16 cellular contexts compared by ENCODE assay signal in the genomic region with DNA sequence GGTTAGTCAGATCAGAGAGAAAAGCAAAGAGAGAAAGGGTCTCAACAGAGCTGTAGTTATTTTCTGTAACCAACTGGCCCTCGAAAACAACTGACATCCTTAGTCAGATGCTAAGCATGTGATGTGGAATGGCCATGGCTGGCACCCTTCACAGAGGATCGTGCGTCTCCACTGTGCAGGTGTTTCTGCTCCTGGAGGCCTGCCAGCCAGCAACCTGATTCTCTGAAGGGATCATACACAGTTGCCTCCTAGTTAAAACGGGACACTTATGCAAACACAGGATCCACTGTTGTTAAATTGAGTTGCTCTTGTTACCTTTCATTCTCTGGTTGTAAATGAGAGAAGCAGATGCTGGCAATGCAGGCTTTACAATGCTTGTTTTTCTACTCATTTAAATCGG.
DNase-seq lines count a peak whose midpoint lies in the region; ATAC-seq and TF ChIP-seq lines count a peak whose summit lies in the region.
"Had no signal": no experiment of that assay in that cellular context is flagged by ENCODE, and none has a peak within 500 bp of the region (broad histone marks: within the 10 kb centered on the region; RNA-seq: fewer than 3 reads in every experiment).

No MANE protein-coding gene starts in this region.

- peaks cover 5% of the 10 kb centered on the region for H3K9me3 Mint-ChIP-seq in chondrocyte (ENCODE audit: low read depth)

- DNase-seq in DMS153 (lab: John Stamatoyannopoulos, UW): peak; percentile 98
- DNase-seq in NCI-H146 (lab: John Stamatoyannopoulos, UW): peak; percentile 89
- peak; percentile 86 for DNase-seq in NCI-H526 treated with DMSO at 0.1 percent for 48 hours (lab: John Stamatoyannopoulos, UW)
- peak; percentile 74 for DNase-seq in left kidney (ENCODE audit: low read depth, low spot score)
- DNase-seq in T-helper 1 cell: no peak
- DNase-seq in chondrocyte (ENCODE audit: low spot score): no peak
- DNase-seq: ACHN; activated CD8-positive, alpha-beta memory T cell treated with anti-CD3 and anti-CD28 coated beads, Interleukin-2, amount 10 ng/mL, durations not matched to agents 7 days and 5 days; activated naive CD4-positive, alpha-beta T cell treated with anti-CD3 and anti-CD28 coated beads, Interleukin-2, amount 10 ng/mL, durations not matched to agents 7 days and 5 days; Calu3; effector memory CD4-positive, alpha-beta T cell; midbrain; testis; WERI-Rb-1 had no signal

- ATAC-seq in GM19467 (IDR thresholded peaks at IDR 0.05; ENCODE audit: unreplicated experiment) (no peak), GM21825 (IDR thresholded peaks at IDR 0.05; ENCODE audit: unreplicated experiment) (no peak)
- ATAC-seq: activated CD8-positive, alpha-beta memory T cell treated with anti-CD3 and anti-CD28 coated beads, Interleukin-2, amount 10 ng/mL, durations not matched to agents 7 days and 5 days had no signal

- H3K4me1 Mint-ChIP-seq in chondrocyte (ENCODE audit: low read depth): no peaks in the 10 kb centered on the region
- H3K4me1 Mint-ChIP-seq: activated CD8-positive, alpha-beta memory T cell treated with anti-CD3 and anti-CD28 coated beads, Interleukin-2, amount 10 ng/mL, durations not matched to agents 7 days and 5 days; activated naive CD4-positive, alpha-beta T cell treated with anti-CD3 and anti-CD28 coated beads, Interleukin-2, amount 10 ng/mL, durations not matched to agents 7 days and 5 days had no signal

- no peak overlapping the region for H3K27ac Mint-ChIP-seq in chondrocyte (ENCODE audit: unreplicated experiment)
- H3K27ac Mint-ChIP-seq: activated CD8-positive, alpha-beta memory T cell treated with anti-CD3 and anti-CD28 coated beads, Interleukin-2, amount 10 ng/mL, durations not matched to agents 7 days and 5 days; activated naive CD4-positive, alpha-beta T cell treated with anti-CD3 and anti-CD28 coated beads, Interleukin-2, amount 10 ng/mL, durations not matched to agents 7 days and 5 days had no signal

- no peak overlapping the region for H3K4me3 Mint-ChIP-seq in chondrocyte (ENCODE audit: unreplicated experiment)
- H3K4me3 Mint-ChIP-seq: activated CD8-positive, alpha-beta memory T cell treated with anti-CD3 and anti-CD28 coated beads, Interleukin-2, amount 10 ng/mL, durations not matched to agents 7 days and 5 days; activated naive CD4-positive, alpha-beta T cell treated with anti-CD3 and anti-CD28 coated beads, Interleukin-2, amount 10 ng/mL, durations not matched to agents 7 days and 5 days had no signal

- H3K36me3 Mint-ChIP-seq in chondrocyte (ENCODE audit: low read depth): peaks cover under 1% of the 10 kb centered on the region
- H3K36me3 Mint-ChIP-seq: activated CD8-positive, alpha-beta memory T cell treated with anti-CD3 and anti-CD28 coated beads, Interleukin-2, amount 10 ng/mL, durations not matched to agents 7 days and 5 days; activated naive CD4-positive, alpha-beta T cell treated with anti-CD3 and anti-CD28 coated beads, Interleukin-2, amount 10 ng/mL, durations not matched to agents 7 days and 5 days had no signal

- H3K27me3 Mint-ChIP-seq in chondrocyte (ENCODE audit: low read depth): no peaks in the 10 kb centered on the region
- H3K27me3 Mint-ChIP-seq: activated CD8-positive, alpha-beta memory T cell treated with anti-CD3 and anti-CD28 coated beads, Interleukin-2, amount 10 ng/mL, durations not matched to agents 7 days and 5 days; activated naive CD4-positive, alpha-beta T cell treated with anti-CD3 and anti-CD28 coated beads, Interleukin-2, amount 10 ng/mL, durations not matched to agents 7 days and 5 days had no signal

- TF ChIP-seq CTCF in chondrocyte (IDR thresholded peaks at IDR 0.05): no peak

Comparison
In these comparisons a context has a peak if more than half of its experiments do, and no peak if none do; other contexts are left out.
1. DNase-seq: peak in DMS153 (single experiment), NCI-H146 (single experiment), NCI-H526 treated with DMSO at 0.1 percent for 48 hours (single experiment) and left kidney (single experiment); none in T-helper 1 cell (0 of 5) and chondrocyte (single experiment).